Comparison of ENCODE assay signal across 27 cellular contexts in the genomic region with DNA sequence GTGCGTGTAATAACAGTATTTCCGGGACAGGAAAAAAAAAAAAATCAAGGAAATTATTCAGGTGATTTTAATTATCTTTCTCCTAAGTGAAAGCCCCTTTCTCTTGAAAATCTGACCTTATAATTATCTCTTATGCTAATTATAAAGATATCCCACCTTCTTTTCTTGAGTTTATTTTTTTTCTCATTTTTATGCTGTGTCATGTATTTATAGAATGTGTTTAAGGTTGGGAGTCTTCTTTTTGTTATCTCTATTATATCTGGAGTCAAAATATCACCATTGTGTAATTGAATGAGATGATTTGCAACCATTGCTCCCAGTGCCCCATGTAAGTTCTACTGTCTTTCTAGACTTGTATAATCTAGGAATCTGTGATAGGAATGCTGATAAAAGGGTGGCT.
"Had no signal": no experiment of that assay in that cellular context is flagged by ENCODE, and none has a peak within 500 bp of the region (broad histone marks: within the 10 kb centered on the region; RNA-seq: fewer than 3 reads in every experiment).

No MANE protein-coding gene starts in this region.

- ATAC-seq: activated CD4-positive, alpha-beta T cell treated with anti-CD3 and anti-CD28 coated beads for 36 hours; activated CD8-positive, alpha-beta memory T cell treated with anti-CD3 and anti-CD28 coated beads, Interleukin-2, amount 10 ng/mL, durations not matched to agents 7 days and 5 days; activated CD8-positive, alpha-beta T cell treated with anti-CD3 and anti-CD28 coated beads, Interleukin-2, amount 10 ng/mL, durations not matched to agents 7 days and 5 days; body of pancreas; foreskin keratinocyte; gastrocnemius medialis; heart left ventricle had no signal

- H3K9me3 ChIP-seq: body of pancreas, esophagus muscularis mucosa, gastrocnemius medialis, heart left ventricle had no signal

- DNase-seq: activated CD4-positive, alpha-beta T cell treated with anti-CD3 and anti-CD28 coated beads for 36 hours; activated CD4-positive, alpha-beta T cell treated with anti-CD3 and anti-CD28 coated beads, Interleukin-2, amount 10 ng/mL, durations not matched to agents 24 days and 14 days; activated CD4-positive, CD25-positive, alpha-beta regulatory T cell; activated CD4-positive, CD25-positive, alpha-beta regulatory T cell treated with anti-CD3 and anti-CD28 coated beads, Interleukin-2, amount 50 U/mL, for 72 hours; activated CD8-positive, alpha-beta memory T cell treated with anti-CD3 and anti-CD28 coated beads, Interleukin-2, amount 10 ng/mL, durations not matched to agents 7 days and 5 days; activated CD8-positive, alpha-beta memory T cell treated with anti-CD3 and anti-CD28 coated beads, Interleukin-2, amount 50 U/mL, for 4 hours; activated CD8-positive, alpha-beta T cell treated with anti-CD3 and anti-CD28 coated beads, Interleukin-2, amount 10 ng/mL, durations not matched to agents 7 days and 5 days; activated naive CD4-positive, alpha-beta T cell treated with anti-CD3 and anti-CD28 coated beads, Interleukin-2, amount 10 ng/mL, durations not matched to agents 7 days and 5 days; activated T-cell treated with anti-CD3 and anti-CD28 coated beads, Interleukin-2, amount 50 U/mL, for 1 hour; activated T-cell treated with anti-CD3 and anti-CD28 coated beads, Interleukin-2, amount 50 U/mL, for 48 hours; amygdala; aorta; body of pancreas; cortex of kidney; dermis blood vessel endothelial cell; effector CD4-positive, alpha-beta T cell; erythroblast; foreskin keratinocyte; gastrocnemius medialis; glutamatergic neuron; T-helper 2 cell had no signal

- H3K4me3 Mint-ChIP-seq: activated CD4-positive, alpha-beta memory T cell treated with anti-CD3 and anti-CD28 coated beads for 36 hours; activated CD4-positive, alpha-beta T cell treated with anti-CD3 and anti-CD28 coated beads for 36 hours; activated CD4-positive, alpha-beta T cell treated with anti-CD3 and anti-CD28 coated beads, Interleukin-2, amount 10 ng/mL, durations not matched to agents 24 days and 14 days; activated CD8-positive, alpha-beta memory T cell treated with anti-CD3 and anti-CD28 coated beads, Interleukin-2, amount 10 ng/mL, durations not matched to agents 7 days and 5 days; activated CD8-positive, alpha-beta T cell treated with anti-CD3 and anti-CD28 coated beads, Interleukin-2, amount 10 ng/mL, durations not matched to agents 7 days and 5 days; activated naive CD4-positive, alpha-beta T cell treated with anti-CD3 and anti-CD28 coated beads, Interleukin-2, amount 10 ng/mL, durations not matched to agents 7 days and 5 days; activated naive CD8-positive, alpha-beta T cell; activated T-helper 1 cell treated with anti-CD3 and anti-CD28 coated beads, Interleukin-12 subunit alpha, Interleukin-12 subunit beta, Interleukin-2, Interleukin-4 antibody, amounts not matched to agents 30 ng/mL and 10 ng/mL and 1 ng/mL, durations not matched to agents 14 hours and 24 hours and 36 hours had no signal

- H3K27ac ChIP-seq: body of pancreas, esophagus muscularis mucosa, foreskin keratinocyte, gastrocnemius medialis, heart left ventricle had no signal

- H3K36me3 ChIP-seq: gastrocnemius medialis had no signal

- H3K9me3 Mint-ChIP-seq: activated CD4-positive, alpha-beta memory T cell treated with anti-CD3 and anti-CD28 coated beads for 36 hours; activated CD4-positive, alpha-beta T cell treated with anti-CD3 and anti-CD28 coated beads, Interleukin-2, amount 10 ng/mL, durations not matched to agents 24 days and 14 days; activated T-helper 2 cell treated with anti-CD3 and anti-CD28 coated beads, Interferon-gamma antibody, Interleukin-2, Interleukin-4, amounts not matched to agents 10 μg/mL and 5 μg/mL and 100 μg/mL, durations not matched to agents 14 hours and 24 hours and 36 hours had no signal

- H3K4me3 ChIP-seq: body of pancreas, esophagus muscularis mucosa, gastrocnemius medialis, heart left ventricle had no signal

- H3K36me3 Mint-ChIP-seq: activated CD4-positive, alpha-beta memory T cell treated with anti-CD3 and anti-CD28 coated beads for 36 hours; activated CD8-positive, alpha-beta memory T cell treated with anti-CD3 and anti-CD28 coated beads, Interleukin-2, amount 10 ng/mL, durations not matched to agents 7 days and 5 days; activated naive CD4-positive, alpha-beta T cell treated with anti-CD3 and anti-CD28 coated beads, Interleukin-2, amount 10 ng/mL, durations not matched to agents 7 days and 5 days had no signal

- H3K27me3 ChIP-seq: body of pancreas, esophagus muscularis mucosa had no signal

- H3K27ac Mint-ChIP-seq: activated CD4-positive, alpha-beta memory T cell treated with anti-CD3 and anti-CD28 coated beads for 36 hours; activated CD4-positive, alpha-beta T cell treated with anti-CD3 and anti-CD28 coated beads for 36 hours; activated CD4-positive, alpha-beta T cell treated with anti-CD3 and anti-CD28 coated beads, Interleukin-2, amount 10 ng/mL, durations not matched to agents 24 days and 14 days; activated CD8-positive, alpha-beta memory T cell treated with anti-CD3 and anti-CD28 coated beads, Interleukin-2, amount 10 ng/mL, durations not matched to agents 7 days and 5 days; activated CD8-positive, alpha-beta T cell treated with anti-CD3 and anti-CD28 coated beads, Interleukin-2, amount 10 ng/mL, durations not matched to agents 7 days and 5 days; activated naive CD4-positive, alpha-beta T cell treated with anti-CD3 and anti-CD28 coated beads, Interleukin-2, amount 10 ng/mL, durations not matched to agents 7 days and 5 days; activated naive CD8-positive, alpha-beta T cell; activated T-helper 1 cell treated with anti-CD3 and anti-CD28 coated beads, Interleukin-12 subunit alpha, Interleukin-12 subunit beta, Interleukin-2, Interleukin-4 antibody, amounts not matched to agents 30 ng/mL and 10 ng/mL and 1 ng/mL, durations not matched to agents 14 hours and 24 hours and 36 hours; activated T-helper 2 cell treated with anti-CD3 and anti-CD28 coated beads, Interferon-gamma antibody, Interleukin-2, Interleukin-4, amounts not matched to agents 10 μg/mL and 5 μg/mL and 100 μg/mL, durations not matched to agents 14 hours and 24 hours and 36 hours had no signal

- H3K4me1 ChIP-seq: foreskin keratinocyte had no signal
